ENCODE assay signal across 21 cellular contexts in the genomic region with DNA sequence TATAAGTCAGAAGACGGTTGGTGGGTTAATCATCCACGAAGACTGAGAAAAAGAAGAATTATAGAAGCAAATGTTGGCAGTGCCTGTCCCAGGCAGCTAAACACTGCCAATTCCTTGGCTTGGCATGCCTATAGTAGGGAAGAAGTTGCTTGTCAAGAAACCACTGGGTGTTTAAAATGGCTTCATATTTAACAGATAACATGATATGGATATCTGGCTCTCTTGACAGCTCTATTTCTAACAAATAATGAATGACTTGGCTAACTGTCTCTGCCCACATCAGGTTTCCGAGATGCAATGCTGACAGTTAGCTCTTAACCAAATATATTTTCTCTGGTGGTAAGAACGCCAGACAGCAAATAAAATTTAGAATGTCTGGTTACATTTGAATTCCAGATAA.
"Had no signal": no experiment of that assay in that cellular context is flagged by ENCODE, and none has a peak within 500 bp of the region (broad histone marks: within the 10 kb centered on the region; RNA-seq: fewer than 3 reads in every experiment).

No MANE protein-coding gene starts in this region.

- H3K27me3 Mint-ChIP-seq: activated CD4-positive, alpha-beta memory T cell treated with anti-CD3 and anti-CD28 coated beads, Interleukin-2, amount 10 ng/mL, durations not matched to agents 7 days and 5 days; activated CD8-positive, alpha-beta memory T cell treated with anti-CD3 and anti-CD28 coated beads, Interleukin-2, amount 10 ng/mL, durations not matched to agents 7 days and 5 days; effector memory CD8-positive, alpha-beta T cell; naive thymus-derived CD8-positive, alpha-beta T cell had no signal

- H3K4me1 Mint-ChIP-seq: activated B cell treated with CpG ODN at 0.5 μM for 24 hours; activated CD4-positive, alpha-beta memory T cell treated with anti-CD3 and anti-CD28 coated beads, Interleukin-2, amount 10 ng/mL, durations not matched to agents 7 days and 5 days; activated CD8-positive, alpha-beta memory T cell treated with anti-CD3 and anti-CD28 coated beads, Interleukin-2, amount 10 ng/mL, durations not matched to agents 7 days and 5 days; stimulated activated memory B cell treated with anti-CD40 and anti-IgM and Interleukin-4, amounts not matched to agents 10 μg/mL and 1 μg/mL and 100 μg/mL, for 72 hours had no signal

- H3K9me3 Mint-ChIP-seq: activated B cell treated with CpG ODN at 0.5 μM for 24 hours; effector memory CD8-positive, alpha-beta T cell; naive thymus-derived CD8-positive, alpha-beta T cell; stimulated activated memory B cell treated with anti-CD40 and anti-IgM and Interleukin-4, amounts not matched to agents 10 μg/mL and 1 μg/mL and 100 μg/mL, for 72 hours had no signal

- H3K9me3 ChIP-seq: ovary, right lobe of liver, thyroid gland had no signal

- H3K27me3 ChIP-seq: brain microvascular endothelial cell, right lobe of liver, thyroid gland had no signal

- FAIRE-seq: urothelium cell line had no signal

- H3K4me2 ChIP-seq: smooth muscle cell had no signal

- DNase-seq: activated B cell treated with CpG ODN at 0.5 μM for 24 hours; activated CD4-positive, alpha-beta memory T cell treated with anti-CD3 and anti-CD28 coated beads, Interleukin-2, amount 10 ng/mL, durations not matched to agents 7 days and 5 days; activated CD4-positive, alpha-beta T cell treated with anti-CD3 and anti-CD28 coated beads for 4 hours; activated CD8-positive, alpha-beta memory T cell treated with anti-CD3 and anti-CD28 coated beads, Interleukin-2, amount 10 ng/mL, durations not matched to agents 7 days and 5 days; amniotic stem cell; brain microvascular endothelial cell; central memory CD4-positive, alpha-beta T cell; cortex of kidney; effector memory CD8-positive, alpha-beta T cell; foreskin fibroblast; mesenchymal stem cell; naive thymus-derived CD8-positive, alpha-beta T cell; ovary; right lobe of liver; stimulated activated CD4-positive, alpha-beta T cell treated with anti-CD3 and anti-CD28 coated beads, Interleukin-4, amount 100 ng/mL, for 24 hours; SW 1271; thyroid gland had no signal

- H3K36me3 Mint-ChIP-seq: activated CD8-positive, alpha-beta memory T cell treated with anti-CD3 and anti-CD28 coated beads, Interleukin-2, amount 10 ng/mL, durations not matched to agents 7 days and 5 days; activated naive CD8-positive, alpha-beta T cell; naive thymus-derived CD8-positive, alpha-beta T cell; stimulated activated memory B cell treated with anti-CD40 and anti-IgM and Interleukin-4, amounts not matched to agents 10 μg/mL and 1 μg/mL and 100 μg/mL, for 72 hours had no signal

- H3K27ac Mint-ChIP-seq: activated B cell treated with CpG ODN at 0.5 μM for 24 hours; activated CD4-positive, alpha-beta memory T cell treated with anti-CD3 and anti-CD28 coated beads, Interleukin-2, amount 10 ng/mL, durations not matched to agents 7 days and 5 days; activated CD8-positive, alpha-beta memory T cell treated with anti-CD3 and anti-CD28 coated beads, Interleukin-2, amount 10 ng/mL, durations not matched to agents 7 days and 5 days; activated naive CD8-positive, alpha-beta T cell; effector memory CD8-positive, alpha-beta T cell; naive thymus-derived CD8-positive, alpha-beta T cell; stimulated activated memory B cell treated with anti-CD40 and anti-IgM and Interleukin-4, amounts not matched to agents 10 μg/mL and 1 μg/mL and 100 μg/mL, for 72 hours had no signal

- ATAC-seq: activated CD8-positive, alpha-beta memory T cell treated with anti-CD3 and anti-CD28 coated beads, Interleukin-2, amount 10 ng/mL, durations not matched to agents 7 days and 5 days; effector memory CD8-positive, alpha-beta T cell; naive thymus-derived CD8-positive, alpha-beta T cell; right lobe of liver; stimulated activated memory B cell treated with anti-CD40 and anti-IgM and Interleukin-4, amounts not matched to agents 10 μg/mL and 1 μg/mL and 100 μg/mL, for 72 hours had no signal

- H3K36me3 ChIP-seq: brain microvascular endothelial cell, ovary, right lobe of liver, thyroid gland had no signal

- H3K27ac ChIP-seq: brain microvascular endothelial cell, ovary, right lobe of liver, thyroid gland had no signal

- H3K4me3 ChIP-seq: ovary, right lobe of liver, smooth muscle cell, thyroid gland had no signal

- H3K4me3 Mint-ChIP-seq: activated B cell treated with CpG ODN at 0.5 μM for 24 hours; activated CD4-positive, alpha-beta memory T cell treated with anti-CD3 and anti-CD28 coated beads, Interleukin-2, amount 10 ng/mL, durations not matched to agents 7 days and 5 days; activated CD8-positive, alpha-beta memory T cell treated with anti-CD3 and anti-CD28 coated beads, Interleukin-2, amount 10 ng/mL, durations not matched to agents 7 days and 5 days; activated naive CD8-positive, alpha-beta T cell; effector memory CD8-positive, alpha-beta T cell; naive thymus-derived CD8-positive, alpha-beta T cell; stimulated activated memory B cell treated with anti-CD40 and anti-IgM and Interleukin-4, amounts not matched to agents 10 μg/mL and 1 μg/mL and 100 μg/mL, for 72 hours had no signal

- H3K4me1 ChIP-seq: right lobe of liver, thyroid gland had no signal
